ENCODE assay signal across 26 cellular contexts in genomic region chr15:24924153-24924552, GRCh38.
"Had no signal": no experiment of that assay in that cellular context is flagged by ENCODE, and none has a peak within 500 bp of the region (broad histone marks: within the 10 kb centered on the region; RNA-seq: fewer than 3 reads in every experiment).

No MANE protein-coding gene starts in this region.

- H3K27ac ChIP-seq: body of pancreas, epithelial cell of prostate, esophagus squamous epithelium, gastroesophageal sphincter had no signal

- H3K4me3 ChIP-seq: body of pancreas, esophagus squamous epithelium, gastroesophageal sphincter had no signal

- H3K9me3 ChIP-seq: body of pancreas, gastroesophageal sphincter had no signal

- H3K36me3 ChIP-seq: esophagus squamous epithelium, gastroesophageal sphincter had no signal

- ATAC-seq: activated T-cell treated with anti-CD3 and anti-CD28 coated beads, Interleukin-2, amount 50 U/mL, for 4 hours; activated T-helper 17 cell treated with anti-CD3 and anti-CD28 coated beads, Interleukin-2, amount 50 U/mL, for 72 hours; body of pancreas; effector memory CD8-positive, alpha-beta T cell; gastroesophageal sphincter; WTC11 had no signal

- DNase-seq: activated CD4-positive, alpha-beta memory T cell treated with anti-CD3 and anti-CD28 coated beads, Interleukin-2, amount 10 ng/mL, durations not matched to agents 7 days and 5 days; activated CD4-positive, alpha-beta T cell treated with anti-CD3 and anti-CD28 coated beads for 1 hour; activated CD4-positive, alpha-beta T cell treated with anti-CD3 and anti-CD28 coated beads for 4 hours; activated CD4-positive, alpha-beta T cell treated with anti-CD3 and anti-CD28 coated beads, Interleukin-2, amount 10 ng/mL, durations not matched to agents 7 days and 5 days; activated CD4-positive, alpha-beta T cell treated with anti-CD3 and anti-CD28 coated beads, Interleukin-2, amount 50 U/mL, for 4 hours; activated CD8-positive, alpha-beta memory T cell treated with anti-CD3 and anti-CD28 coated beads, Interleukin-2, amount 50 U/mL, for 48 hours; activated effector memory CD4-positive, alpha-beta T cell treated with Interleukin-2 at 50 U/mL for 16 hours; activated gamma-delta T cell treated with Interleukin-2 at 50 U/mL for 16 hours; activated naive CD4-positive, alpha-beta T cell treated with anti-CD3 and anti-CD28 coated beads, Interleukin-2, amount 50 U/mL, for 16 hours; activated naive CD4-positive, alpha-beta T cell treated with Interleukin-2 at 50 U/mL for 16 hours; activated T-cell treated with anti-CD3 and anti-CD28 coated beads, Interleukin-2, amount 50 U/mL, for 4 hours; amniotic stem cell; anterior cingulate cortex; body of pancreas; caudate nucleus; cortex of kidney; dermis blood vessel endothelial cell; effector CD4-positive, alpha-beta T cell; effector memory CD8-positive, alpha-beta T cell; esophagus squamous epithelium; foreskin melanocyte; T-helper 2 cell had no signal

- H3K4me1 ChIP-seq: body of pancreas, esophagus squamous epithelium had no signal

- H3K27me3 ChIP-seq: body of pancreas, esophagus squamous epithelium, gastroesophageal sphincter had no signal
